Comparison of ENCODE assay signal across 15 cellular contexts in the genomic region with DNA sequence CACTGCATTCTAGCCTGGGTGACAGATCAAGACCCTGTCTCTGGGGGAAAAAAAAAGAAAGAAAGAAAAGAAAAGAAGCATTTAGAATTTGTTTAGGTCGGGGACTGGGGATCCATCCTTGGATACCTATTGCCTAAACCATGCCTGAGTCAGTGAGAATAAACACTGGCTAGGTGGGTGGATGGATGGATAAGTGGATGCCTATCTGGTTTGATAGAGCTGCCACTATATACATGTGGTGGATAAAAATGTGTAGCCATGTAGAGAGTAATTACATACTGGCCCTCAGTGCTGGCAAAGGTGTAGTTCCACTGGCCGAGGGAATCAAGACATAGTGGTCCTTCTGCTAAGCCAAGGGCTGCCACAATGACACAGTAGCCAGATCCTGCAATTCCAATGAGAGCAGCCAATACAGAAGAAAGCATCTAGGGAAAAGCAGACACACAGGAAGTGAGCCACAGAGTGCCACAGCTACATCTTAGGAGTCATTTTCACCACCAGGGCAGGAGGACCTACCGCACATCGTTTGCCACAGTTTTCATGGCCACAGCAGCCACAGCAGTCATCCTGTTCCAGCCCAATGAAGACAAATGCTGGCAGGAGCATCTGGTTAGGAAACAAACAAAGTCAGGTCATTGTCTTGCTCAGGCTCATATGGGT. TPM values are rescaled to one million over a fixed set of nuclear protein-coding genes. Genes with fewer than 3 reads are reported as not detected.
DNase-seq lines count a peak whose midpoint lies in the region; ATAC-seq, FAIRE-seq and TF ChIP-seq lines count a peak whose summit lies in the region.
"Had no signal": no experiment of that assay in that cellular context is flagged by ENCODE, and none has a peak within 500 bp of the region (broad histone marks: within the 10 kb centered on the region; RNA-seq: fewer than 3 reads in every experiment).

No MANE protein-coding gene starts in this region.

- H4K20me1 ChIP-seq in astrocyte (ENCODE audit: insufficient read depth, low read length) (peaks cover 13% of the 10 kb centered on the region), GM23248 (ENCODE audit: insufficient read depth) (no peaks in the 10 kb centered on the region)

- H3K4me3 ChIP-seq in astrocyte (ENCODE audit: insufficient read depth, low read depth, low read length) (peak overlapping the region; percentile 97), kidney (ENCODE audit: low read length in 2 of 2) (peak overlapping the region; percentile 5 to 80), skeletal muscle tissue (ENCODE audit: low read length in 3 of 3) (peak overlapping the region; percentile 45 to 86 (median 68)), GM23248 (no peak overlapping the region)
- H3K4me3 ChIP-seq: mucosa of descending colon had no signal

- H3K36me3 Mint-ChIP-seq in astrocyte (ENCODE audit: low read depth, unreplicated experiment) = no peaks in the 10 kb centered on the region

- peaks cover 69% of the 10 kb centered on the region for H3F3A ChIP-seq in GM23248 (ENCODE audit: insufficient read depth)

- H3K79me2 ChIP-seq in astrocyte (ENCODE audit: insufficient read depth, low read length) (peaks cover 36% of the 10 kb centered on the region), GM23248 (ENCODE audit: insufficient read depth) (no peaks in the 10 kb centered on the region)

- H3K9me3 ChIP-seq in astrocyte (ENCODE audit: insufficient read depth, low read depth, low read length) (no peaks in the 10 kb centered on the region), kidney (ENCODE audit: control insufficient read depth in 1 of 2, low read length in 2 of 2) (no peaks in the 10 kb centered on the region), skeletal muscle tissue (ENCODE audit: control insufficient read depth in 3 of 3, low read length in 3 of 3) (no peaks in the 10 kb centered on the region), GM23248 (ENCODE audit: low read depth) (no peaks in the 10 kb centered on the region)
- H3K9me3 ChIP-seq: mucosa of descending colon had no signal

- WGBS in GM23248 (ENCODE audit: low coverage in 1 of 2, low lambda C conversion rate in 2 of 2, missing lambda C conversion rate in 2 of 2), 2 experiments = 96 to 100% methylated on average over 4 of the region's 4 CpGs

- no peak for TF ChIP-seq CTCF in astrocyte (IDR thresholded peaks at IDR 0.05; ENCODE audit: insufficient read depth, low read depth, low read length)
- TF ChIP-seq CTCF in kidney (IDR thresholded peaks at IDR 0.05; ENCODE audit: borderline replicate concordance, extremely low read depth, insufficient read depth) = no peak

- in situ Hi-C loops in GM23248 (cut with MboI) = no loop called here

- H3K9me2 ChIP-seq in GM23248 (ENCODE audit: insufficient read depth) = no peaks in the 10 kb centered on the region

- no peaks in the 10 kb centered on the region for H3K27me3 Mint-ChIP-seq in astrocyte (ENCODE audit: low read depth, unreplicated experiment)

- ATAC-seq in GM18502 (IDR thresholded peaks at IDR 0.05; ENCODE audit: poor library complexity, unreplicated experiment) = no peak
- ATAC-seq: mucosa of descending colon had no signal

- H3K36me3 ChIP-seq in astrocyte (ENCODE audit: insufficient read depth, low read length) = peaks cover 35% of the 10 kb centered on the region
- peaks cover 0 to 8% of the 10 kb centered on the region in 2 donors for H3K36me3 ChIP-seq in kidney (ENCODE audit: control insufficient read depth in 1 of 2, insufficient read depth in 2 of 2, low read length in 2 of 2)
- peaks cover 0 to 4% (median 0%) of the 10 kb centered on the region in 3 donors for H3K36me3 ChIP-seq in skeletal muscle tissue (ENCODE audit: control insufficient read depth in 3 of 3, insufficient read depth in 3 of 3, low read length in 3 of 3)
- no peaks in the 10 kb centered on the region for H3K36me3 ChIP-seq in GM23248 (ENCODE audit: low read depth)

- H3K9ac ChIP-seq in astrocyte (ENCODE audit: low read length) (peak overlapping the region; percentile 93), kidney (ENCODE audit: low read length in 2 of 2) (no peak overlapping the region), skeletal muscle tissue (ENCODE audit: low read depth in 1 of 3, low read length in 3 of 3) (peak overlapping the region in 1 of 3 donors; percentile 63), GM23248 (no peak overlapping the region)

- H3K27ac ChIP-seq in astrocyte (ENCODE audit: low read depth, low read length) (peak overlapping the region; percentile 88), kidney (ENCODE audit: low read depth in 2 of 2, low read length in 2 of 2) (no peak overlapping the region), skeletal muscle tissue (ENCODE audit: low read depth, low read length) (peak overlapping the region; percentile 70), GM23248 (no peak overlapping the region)

- H3K9me3 Mint-ChIP-seq in astrocyte (ENCODE audit: unreplicated experiment) = no peaks in the 10 kb centered on the region

- H3K27me3 ChIP-seq in astrocyte (ENCODE audit: insufficient read depth, low read length) (no peaks in the 10 kb centered on the region), skeletal muscle tissue (ENCODE audit: control insufficient read depth in 3 of 3, insufficient read depth in 3 of 3, low read length in 3 of 3) (no peaks in the 10 kb centered on the region), GM23248 (replicated peaks; ENCODE audit: insufficient read depth) (no peaks in the 10 kb centered on the region)

- peaks cover 38% of the 10 kb centered on the region for H3K4me1 Mint-ChIP-seq in astrocyte (ENCODE audit: low read depth, unreplicated experiment)

- peak overlapping the region; percentile 51 for H3K4me3 Mint-ChIP-seq in astrocyte (ENCODE audit: unreplicated experiment)

- intact Hi-C loops in kidney (cut with DNase I) = no loop called here

- peaks cover 42% of the 10 kb centered on the region for H3K4me1 ChIP-seq in astrocyte (ENCODE audit: insufficient read depth, low read length)
- peaks cover 0 to 9% of the 10 kb centered on the region in 2 donors for H3K4me1 ChIP-seq in kidney (ENCODE audit: control insufficient read depth in 1 of 2, insufficient read depth in 1 of 2, low read depth in 1 of 2, low read length in 2 of 2)
- peaks cover 3 to 13% (median 7%) of the 10 kb centered on the region in 3 donors for H3K4me1 ChIP-seq in skeletal muscle tissue (ENCODE audit: control insufficient read depth in 3 of 3, insufficient read depth in 3 of 3, low read length in 3 of 3)
- peaks cover 61% of the 10 kb centered on the region for H3K4me1 ChIP-seq in GM23248 (ENCODE audit: insufficient read depth)

- H2AFZ ChIP-seq in astrocyte (ENCODE audit: low read depth, low read length) = no peak overlapping the region
- no peak overlapping the region for H2AFZ ChIP-seq in GM23248

- FAIRE-seq in astrocyte (lab: Jason Lieb, UNC) (no peak), kidney (lab: Jason Lieb, UNC) (no peak)
- FAIRE-seq: frontal cortex, GM12891 had no signal

- H3K27ac Mint-ChIP-seq in astrocyte (ENCODE audit: unreplicated experiment) = peak overlapping the region; percentile 34

- H3K4me2 ChIP-seq in astrocyte (ENCODE audit: low read length) (peak overlapping the region; percentile 81), GM23248 (ENCODE audit: unreplicated experiment) (no peak overlapping the region)

- DNase-seq in ELR (ENCODE audit: low read depth) = peak; percentile 59
- no peak for DNase-seq in astrocyte (ENCODE audit: low read depth)
- DNase-seq in kidney = no peak
- no peak for DNase-seq in HK-2 (ENCODE audit: unreplicated experiment)
- DNase-seq in GM23248 = no peak
- DNase-seq in stimulated activated CD4-positive, alpha-beta T cell treated with anti-CD3 and anti-CD28 coated beads, Interleukin-1b, Interleukin-23, amount 100 ng/mL, for 48 hours = no peak
- DNase-seq: activated CD8-positive, alpha-beta memory T cell treated with anti-CD3 and anti-CD28 coated beads for 24 hours; amygdala; mucosa of descending colon; NCI-H510A treated with DMSO at 0.1 percent for 48 hours; stimulated activated naive CD4-positive, alpha-beta T cell had no signal

RNA-seq across cellular contexts. Expression of gene TM4SF1, which starts 2.2 kb away (rescaled TPM):
- total RNA-seq in astrocyte (28.9 and 31.3 TPM in 2 replicates), kidney (173 TPM), skeletal muscle tissue (81.4 TPM)
- polyA plus RNA-seq in kidney (ENCODE audit: insufficient read depth, low read depth, low replicate concordance) (101 TPM), GM23248 (2016; fragmentation: Nextera tagmentation; extraction: Ambion mirVana) (10.7 and 12.4 TPM in 2 replicates)
- 7.2 and 10.5 TPM in 2 replicates for total RNA-seq in GM23248 (2014; rRNA removed; shearing (Covaris generic))

RNA-seq across cellular contexts. Expression of gene TM4SF18, which starts 41.9 kb away (rescaled TPM):
- total RNA-seq in astrocyte (4.0 and 5.6 TPM in 2 replicates), kidney (19.7 TPM), skeletal muscle tissue (6.3 TPM)
- polyA plus RNA-seq in kidney (ENCODE audit: insufficient read depth, low read depth, low replicate concordance) (14.2 TPM), GM23248 (2016; fragmentation: Nextera tagmentation; extraction: Ambion mirVana) (not detected in 2 replicates)
- total RNA-seq in GM23248 (2014; rRNA removed; shearing (Covaris generic)) = not detected in 2 replicates

Comparison
In these comparisons a context has a peak if more than half of its experiments do, and no peak if none do; other contexts are left out.
1. H3K27ac ChIP-seq: peak in astrocyte (single experiment) and skeletal muscle tissue (single experiment); none in kidney (0 of 2) and GM23248 (single experiment).